8 cellular contexts compared by ENCODE assay signal in the genomic region with DNA sequence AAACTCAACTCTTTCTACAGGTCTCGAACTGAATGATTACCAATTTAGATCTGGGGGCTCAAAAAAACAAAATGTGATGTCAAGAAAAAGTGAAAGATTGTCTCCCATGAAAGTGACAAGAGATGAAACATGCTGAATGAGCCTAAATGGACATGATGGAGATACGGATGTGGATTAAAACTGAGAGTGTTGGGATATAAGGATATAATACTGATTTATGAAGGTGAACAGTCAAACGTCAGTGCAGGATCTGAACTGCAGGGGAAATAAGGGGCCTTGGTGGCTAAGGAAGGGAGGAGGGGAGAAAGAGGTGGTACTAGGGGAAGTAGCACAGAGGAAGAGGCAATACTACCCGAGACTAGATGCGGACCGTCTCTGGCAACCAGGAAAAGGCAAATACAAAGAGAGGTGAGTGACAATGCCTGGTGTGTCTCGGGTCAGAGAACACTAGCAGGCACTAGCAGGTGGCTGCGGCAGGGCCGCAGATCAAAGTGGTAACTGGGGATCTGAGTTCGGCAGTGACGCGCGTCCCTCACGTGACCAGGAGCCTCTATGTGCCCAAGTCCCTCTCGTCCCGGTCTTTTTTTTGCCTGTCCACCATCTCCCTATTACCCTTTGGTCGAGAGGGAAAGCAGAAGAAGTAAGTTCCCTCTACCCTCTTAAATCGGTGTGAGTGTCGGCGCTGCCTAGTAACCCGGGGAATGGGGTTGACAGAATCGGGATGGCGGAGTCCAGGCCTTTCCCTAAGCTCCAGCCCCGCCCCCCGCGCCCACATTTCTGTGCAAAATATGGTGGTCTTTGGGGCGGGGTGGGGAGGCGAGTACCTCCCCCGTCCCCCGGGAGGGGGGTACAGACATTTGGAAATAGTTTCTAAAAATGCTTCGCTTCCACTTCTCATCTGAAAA. TPM values are rescaled to one million over a fixed set of nuclear protein-coding genes. Genes with fewer than 3 reads are reported as not detected.
DNase-seq lines count a peak whose midpoint lies in the region; ATAC-seq, FAIRE-seq and TF ChIP-seq lines count a peak whose summit lies in the region.

Gene TCEAL1, plus strand, starts transcription at position 590 of the 905 bp plus-strand sequence. CDS start 942 bp downstream, outside the sequence.

- H3K27ac Mint-ChIP-seq in activated naive CD4-positive, alpha-beta T cell treated with anti-CD3 and anti-CD28 coated beads, Interleukin-2, amount 10 ng/mL, durations not matched to agents 7 days and 5 days: peak within 1 kb of the TSS; percentile 65

- peak; percentile 80 for FAIRE-seq in GM19239 (lab: Jason Lieb, UNC)

- CTCF ChIA-PET in activated naive CD4-positive, alpha-beta T cell treated with anti-CD3 and anti-CD28 coated beads, Interleukin-2, amount 10 ng/mL, durations not matched to agents 7 days and 5 days (lab: Charles Lee): no interaction called here

- H3K4me1 ChIP-seq in neuron (ENCODE audit: insufficient read depth, low read length) (peaks cover 11% of the 10 kb centered on the region), aorta (ENCODE audit: control insufficient read depth in 1 of 2, insufficient read depth in 2 of 2, low read length in 2 of 2) (no peaks in the 10 kb centered on the region)

- H3K4me3 ChIP-seq in neuron (ENCODE audit: low read length) (peak within 1 kb of the TSS; percentile 61), aorta (ENCODE audit: low read length in 2 of 2) (peak within 1 kb of the TSS; percentile 44 to 92)

- WGBS in aorta, 2 donors: 1 to 26% methylated on average over 31 of the region's 31 CpGs

- peak within 1 kb of the TSS; percentile 77 for H3K4me3 Mint-ChIP-seq in activated naive CD4-positive, alpha-beta T cell treated with anti-CD3 and anti-CD28 coated beads, Interleukin-2, amount 10 ng/mL, durations not matched to agents 7 days and 5 days

- no peaks in the 10 kb centered on the region for H3K36me3 ChIP-seq in neuron (ENCODE audit: insufficient read depth, low read length)
- H3K36me3 ChIP-seq in aorta (ENCODE audit: control insufficient read depth in 1 of 2, insufficient read depth in 2 of 2, low read length in 1 of 2): no peaks in the 10 kb centered on the region

- ATAC-seq in HG03439 (IDR thresholded peaks at IDR 0.05; ENCODE audit: unreplicated experiment): peak; percentile 66
- ATAC-seq in aorta (ENCODE audit: low FRiP score): peak; percentile 72

- H3K9me3 ChIP-seq in neuron (ENCODE audit: low read length) (no peaks in the 10 kb centered on the region), aorta (ENCODE audit: control insufficient read depth, low read length) (no peaks in the 10 kb centered on the region)

- H3K4me1 Mint-ChIP-seq in activated naive CD4-positive, alpha-beta T cell treated with anti-CD3 and anti-CD28 coated beads, Interleukin-2, amount 10 ng/mL, durations not matched to agents 7 days and 5 days: peaks cover 14% of the 10 kb centered on the region

- H3K9me3 Mint-ChIP-seq in activated naive CD4-positive, alpha-beta T cell treated with anti-CD3 and anti-CD28 coated beads, Interleukin-2, amount 10 ng/mL, durations not matched to agents 7 days and 5 days: no peaks in the 10 kb centered on the region

- intact Hi-C loops in aorta (cut with DNase I): loop anchor here (2.0 to 5.0 kb wide), 2 partner anchors 42 to 54 kb away; no protein-coding TSS in a partner anchor

- peak; percentile 1 for DNase-seq in GM19239 (ENCODE audit: insufficient read length, low spot score)
- peak; percentile 74 for DNase-seq in NCI-H748 (lab: John Stamatoyannopoulos, UW; ENCODE audit: unreplicated experiment)
- DNase-seq in activated naive CD4-positive, alpha-beta T cell treated with anti-CD3 and anti-CD28 coated beads, Interleukin-2, amount 10 ng/mL, durations not matched to agents 7 days and 5 days: peak; percentile 52
- no peak for DNase-seq in glomerular endothelial cell (ENCODE audit: extremely low read depth, low read depth, low spot score)
- DNase-seq in aorta: peak; percentile 72 to 88

- H3K27me3 ChIP-seq in neuron (ENCODE audit: insufficient read depth, low read length): no peaks in the 10 kb centered on the region
- H3K27me3 ChIP-seq in aorta (ENCODE audit: control insufficient read depth in 1 of 2, insufficient read depth in 2 of 2, low read length in 1 of 2): no peaks in the 10 kb centered on the region

- no peaks in the 10 kb centered on the region for H3K27me3 Mint-ChIP-seq in activated naive CD4-positive, alpha-beta T cell treated with anti-CD3 and anti-CD28 coated beads, Interleukin-2, amount 10 ng/mL, durations not matched to agents 7 days and 5 days

- peaks cover 1% of the 10 kb centered on the region for H3K36me3 Mint-ChIP-seq in activated naive CD4-positive, alpha-beta T cell treated with anti-CD3 and anti-CD28 coated beads, Interleukin-2, amount 10 ng/mL, durations not matched to agents 7 days and 5 days

- H3K27ac ChIP-seq in C4-2B: peak within 1 kb of the TSS; percentile 81
- H3K27ac ChIP-seq in aorta (ENCODE audit: low read depth in 1 of 2, low read length in 2 of 2): peak within 1 kb of the TSS; percentile 47 to 88

- no peak for TF ChIP-seq CTCF in C4-2B (conservative IDR thresholded peaks at IDR 0.05)

- peak within 1 kb of the TSS; percentile 89 for H2AFZ ChIP-seq in neuron (ENCODE audit: low read depth, low read length)

RNA-seq across cellular contexts. Expression of gene TCEAL1, which starts in this region (rescaled TPM):
- total RNA-seq in glomerular endothelial cell: 16.7 and 21.2 TPM in 2 replicates
- 10 to 100 TPM; 37.0 to 73.9 TPM for total RNA-seq in aorta
- polyA plus RNA-seq in aorta: 100 to 1,000 TPM; 219 to 258 TPM
